29 cellular contexts compared by ENCODE assay signal in genomic region chr6:112225691-112226090, GRCh38. TPM values are rescaled to one million over a fixed set of nuclear protein-coding genes. Genes with fewer than 3 reads are reported as not detected.
DNase-seq lines count a peak whose midpoint lies in the region; ATAC-seq and TF ChIP-seq lines count a peak whose summit lies in the region.
"Had no signal": no experiment of that assay in that cellular context is flagged by ENCODE, and none has a peak within 500 bp of the region (broad histone marks: within the 10 kb centered on the region; RNA-seq: fewer than 3 reads in every experiment).

No MANE protein-coding gene starts in this region.

- peak; percentile 90 for DNase-seq in AG10803 (ENCODE audit: low read depth)
- DNase-seq in IMR-90: peak; percentile 35
- peak in 1 of 2 donors; percentile 53 for DNase-seq in fibroblast of lung (ENCODE audit: low read depth in 2 of 2)
- DNase-seq in osteoblast (ENCODE audit: insufficient read length, low spot score, missing footprints): no peak
- DNase-seq in activated T-helper 2 cell treated with anti-CD3 and anti-CD28 coated beads, Interferon-gamma antibody, Interleukin-2, Interleukin-4, amounts not matched to agents 10 μg/mL and 5 μg/mL and 100 μg/mL, durations not matched to agents 14 hours and 24 hours and 36 hours (ENCODE audit: low spot score): no peak
- no peak for DNase-seq in activated T-cell treated with anti-CD3 and anti-CD28 coated beads, Interleukin-2, amount 50 U/mL, for 1 hour
- no peak for DNase-seq in DMS53 (lab: John Stamatoyannopoulos, UW)
- DNase-seq in activated T-cell treated with anti-CD3 and anti-CD28 coated beads, Interleukin-2, amount 50 U/mL, for 48 hours: no peak
- DNase-seq: activated CD4-positive, alpha-beta T cell treated with anti-CD3 and anti-CD28 coated beads, Interleukin-2, amount 50 U/mL, for 48 hours; activated gamma-delta T cell treated with Interleukin-2 at 50 U/mL for 16 hours; amniotic stem cell; caudate nucleus; CD8-positive, alpha-beta T cell; DMS79 treated with DMSO at 0.1 percent for 48 hours; effector CD4-positive, alpha-beta T cell; hippocampal formation; naive thymus-derived CD4-positive, alpha-beta T cell; NCI-H1048; NCI-H2081; NK-92 treated with Interleukin-12 subunit alpha and Interleukin-12 subunit beta, amount 100 ng/mL, for 24 hours; pancreas; Peyer's patch; right lobe of liver; stimulated activated CD4-positive, alpha-beta T cell treated with anti-CD3 and anti-CD28 coated beads, Interleukin-15, amount 100 ng/mL, for 24 hours had no signal

- no peak overlapping the region for H3K56ac ChIP-seq in IMR-90 (ENCODE audit: extremely low read depth, insufficient read depth, low read length)

- no CpG with 5 or more reads among the region's 1 CpG for WGBS in IMR-90 (ENCODE audit: extremely low coverage in 2 of 2, insufficient read length in 1 of 2), 2 experiments

- H3K27me3 ChIP-seq in IMR-90 (ENCODE audit: control insufficient read depth, insufficient read depth, low read length) (no peaks in the 10 kb centered on the region), fibroblast of lung (ENCODE audit: control insufficient read depth, insufficient read depth, low read length) (no peaks in the 10 kb centered on the region), osteoblast (ENCODE audit: insufficient read depth, low read length) (no peaks in the 10 kb centered on the region)
- H3K27me3 ChIP-seq: pancreas, Peyer's patch, right lobe of liver had no signal

- H3K27me3 Mint-ChIP-seq in activated T-helper 2 cell treated with anti-CD3 and anti-CD28 coated beads, Interferon-gamma antibody, Interleukin-2, Interleukin-4, amounts not matched to agents 10 μg/mL and 5 μg/mL and 100 μg/mL, durations not matched to agents 14 hours and 24 hours and 36 hours (ENCODE audit: low read depth): peaks cover 62% of the 10 kb centered on the region

- intact Hi-C loops in IMR-90 (cut with micrococcal nuclease): loop anchor here (1.0 kb wide), 1 partner anchor 8 kb away; no protein-coding TSS in a partner anchor
- intact Hi-C loops in activated T-helper 2 cell treated with anti-CD3 and anti-CD28 coated beads, Interferon-gamma antibody, Interleukin-2, Interleukin-4, amounts not matched to agents 10 μg/mL and 5 μg/mL and 100 μg/mL, durations not matched to agents 14 hours and 24 hours and 36 hours (cut with micrococcal nuclease): no loop called here

- H3K4me1 ChIP-seq in IMR-90 (ENCODE audit: control insufficient read depth, insufficient read depth, low read length): peaks cover 23% of the 10 kb centered on the region
- peaks cover 38% of the 10 kb centered on the region for H3K4me1 ChIP-seq in fibroblast of lung (ENCODE audit: control insufficient read depth, extremely low read depth, insufficient read depth, low read length)
- H3K4me1 ChIP-seq in osteoblast (ENCODE audit: insufficient read depth, low read length): peaks cover 73% of the 10 kb centered on the region
- H3K4me1 ChIP-seq: pancreas had no signal

- TF ChIP-seq CTCF in AG10803 (conservative IDR thresholded peaks at IDR 0.05; ENCODE audit: low read length): no peak
- no peak for TF ChIP-seq CTCF in IMR-90 (conservative IDR thresholded peaks at IDR 0.05; ENCODE audit: low read depth, low read length)
- TF ChIP-seq CTCF in fibroblast of lung (conservative IDR thresholded peaks at IDR 0.05 in 1 of 2, IDR thresholded peaks at IDR 0.05 in 1 of 2; ENCODE audit: low read depth in 1 of 2, low read length in 2 of 2): no peak
- no peak for TF ChIP-seq CTCF in osteoblast (IDR thresholded peaks at IDR 0.05; ENCODE audit: extremely low read depth, low read depth, low read length)

- POLR2A ChIA-PET in IMR-90 (lab: Charles Lee; ENCODE audit: unreplicated experiment): no interaction called here

- H3K9ac ChIP-seq in IMR-90 (ENCODE audit: low read depth, low read length): no peak overlapping the region
- H3K9ac ChIP-seq in fibroblast of lung (ENCODE audit: insufficient read depth, low read length): no peak overlapping the region
- H3K9ac ChIP-seq: KMS-11 had no signal

- no peak for TF ChIP-seq POLR2A in IMR-90 (IDR thresholded peaks at IDR 0.05; ENCODE audit: low read depth, low read length)

- H2BK120ac ChIP-seq in IMR-90 (ENCODE audit: low read depth, low read length): peak overlapping the region; percentile 13; the same call in 1 of the 2 replicates

- H3K79me2 ChIP-seq in fibroblast of lung (ENCODE audit: control insufficient read depth, insufficient read depth, low read length) (peaks cover 46% of the 10 kb centered on the region), osteoblast (ENCODE audit: insufficient read depth, low read length) (peaks cover 56% of the 10 kb centered on the region)

- H4K91ac ChIP-seq in IMR-90 (ENCODE audit: insufficient read depth, low read depth, low read length): peak overlapping the region; percentile 26; the same call in 1 of the 2 replicates

- H3K27ac ChIP-seq in IMR-90 (ENCODE audit: insufficient read depth, low read length) (peak overlapping the region; percentile 74; the same call in 1 of the 2 replicates), fibroblast of lung (ENCODE audit: insufficient read depth, low read length) (peak overlapping the region; percentile 57), osteoblast (ENCODE audit: low read depth, low read length) (peak overlapping the region; percentile 93)
- H3K27ac ChIP-seq: KMS-11, pancreas, right lobe of liver had no signal

- dilution Hi-C loops in IMR-90 (cut with HindIII; ENCODE audit: low sequenced_read_pairs, unreplicated experiment): no loop called here

- H3K9me3 ChIP-seq in IMR-90 (ENCODE audit: control insufficient read depth, insufficient read depth, low read length): no peaks in the 10 kb centered on the region
- H3K9me3 ChIP-seq in fibroblast of lung (ENCODE audit: control insufficient read depth, insufficient read depth, low read depth, low read length): no peaks in the 10 kb centered on the region
- H3K9me3 ChIP-seq in osteoblast (ENCODE audit: low read depth, low read length): no peaks in the 10 kb centered on the region
- H3K9me3 ChIP-seq: HAP-1, pancreas, Peyer's patch, right lobe of liver had no signal

- peak overlapping the region; percentile 35; the same call in 1 of the 3 replicates for H2BK15ac ChIP-seq in IMR-90 (ENCODE audit: low read depth, low read length)

- BruUV-seq in IMR-90 (replicated peaks; lab: Mats Ljungman, UMichigan): no TSS peak

- H4K5ac ChIP-seq in IMR-90 (ENCODE audit: low read depth, low read length): peak overlapping the region; percentile 25

- peak overlapping the region; percentile 44; the same call in 1 of the 2 replicates for H3K4ac ChIP-seq in IMR-90 (ENCODE audit: low read depth, low read length)

- peak overlapping the region; percentile 32 to 63 for H4K8ac ChIP-seq in IMR-90 (ENCODE audit: low read depth in 2 of 2, low read length in 2 of 2)

- H2AK5ac ChIP-seq in IMR-90 (ENCODE audit: low read depth, low read length): 0 out of 2 replicates have a peak overlapping the region, but pooled peaks have one; percentile 9

- H3K27ac Mint-ChIP-seq in activated T-helper 2 cell treated with anti-CD3 and anti-CD28 coated beads, Interferon-gamma antibody, Interleukin-2, Interleukin-4, amounts not matched to agents 10 μg/mL and 5 μg/mL and 100 μg/mL, durations not matched to agents 14 hours and 24 hours and 36 hours: no peak overlapping the region
- H3K27ac Mint-ChIP-seq: CD8-positive, alpha-beta T cell; naive thymus-derived CD4-positive, alpha-beta T cell had no signal

- CTCF ChIA-PET in IMR-90 (lab: Yijun Ruan, JAX): no interaction called here

- peak overlapping the region; percentile 29; the same call in 1 of the 2 replicates for H2BK20ac ChIP-seq in IMR-90 (ENCODE audit: low read depth, low read length)

- 0 out of 2 replicates have a peak overlapping the region, but pooled peaks have one; percentile 10 for H3K14ac ChIP-seq in IMR-90 (replicated peaks; ENCODE audit: low read depth, low read length)

- peaks cover 7% of the 10 kb centered on the region for H3K9me1 ChIP-seq in IMR-90 (ENCODE audit: insufficient read depth, low read length)

- no peak overlapping the region for H2AK9ac ChIP-seq in IMR-90 (replicated peaks; ENCODE audit: low read depth, low read length, poor library complexity)

- no peaks in the 10 kb centered on the region for H3K36me3 Mint-ChIP-seq in activated T-helper 2 cell treated with anti-CD3 and anti-CD28 coated beads, Interferon-gamma antibody, Interleukin-2, Interleukin-4, amounts not matched to agents 10 μg/mL and 5 μg/mL and 100 μg/mL, durations not matched to agents 14 hours and 24 hours and 36 hours (ENCODE audit: low read depth)
- H3K36me3 Mint-ChIP-seq: CD8-positive, alpha-beta T cell had no signal

- peak overlapping the region; percentile 45 for H3K18ac ChIP-seq in IMR-90 (ENCODE audit: low read depth, low read length)

- no peak overlapping the region for H2AFZ ChIP-seq in IMR-90 (replicated peaks; ENCODE audit: low read length, poor library complexity)
- H2AFZ ChIP-seq in fibroblast of lung (ENCODE audit: low read length): no peak overlapping the region
- no peak overlapping the region for H2AFZ ChIP-seq in osteoblast (ENCODE audit: low read length)

- no peak overlapping the region for H3K4me3 Mint-ChIP-seq in activated T-helper 2 cell treated with anti-CD3 and anti-CD28 coated beads, Interferon-gamma antibody, Interleukin-2, Interleukin-4, amounts not matched to agents 10 μg/mL and 5 μg/mL and 100 μg/mL, durations not matched to agents 14 hours and 24 hours and 36 hours (ENCODE audit: low read depth)
- H3K4me3 Mint-ChIP-seq: CD8-positive, alpha-beta T cell; naive thymus-derived CD4-positive, alpha-beta T cell had no signal

- no peak overlapping the region for H3K4me3 ChIP-seq in AG10803 (ENCODE audit: low read length)
- no peak overlapping the region for H3K4me3 ChIP-seq in IMR-90 (ENCODE audit: insufficient read depth, low read depth, low read length)
- no peak overlapping the region for H3K4me3 ChIP-seq in fibroblast of lung (replicated peaks in 1 of 4; ENCODE audit: control extremely low read depth in 1 of 4, insufficient read depth in 1 of 4, low read depth in 3 of 4, low read length in 4 of 4)
- no peak overlapping the region for H3K4me3 ChIP-seq in osteoblast (ENCODE audit: insufficient read depth, low read length)
- H3K4me3 ChIP-seq: HAP-1, pancreas, Peyer's patch, right lobe of liver had no signal

- no peak overlapping the region; the same call in 1 of the 2 replicates for H3K23ac ChIP-seq in IMR-90 (ENCODE audit: low read depth, low read length)

- H4K20me1 ChIP-seq in IMR-90 (ENCODE audit: insufficient read depth, low read length): no peaks in the 10 kb centered on the region
- no peaks in the 10 kb centered on the region for H4K20me1 ChIP-seq in fibroblast of lung (ENCODE audit: control insufficient read depth, extremely low read depth, insufficient read depth, low read length)
- H4K20me1 ChIP-seq in osteoblast (ENCODE audit: insufficient read depth, low read length): no peaks in the 10 kb centered on the region

- no peak for TF ChIP-seq RAD21 in IMR-90 (IDR thresholded peaks at IDR 0.05; ENCODE audit: low read length)

- no peak for ATAC-seq in IMR-90 (ENCODE audit: low read depth)
- ATAC-seq: CD8-positive, alpha-beta T cell; esophagus mucosa; naive thymus-derived CD4-positive, alpha-beta T cell; pancreas; right lobe of liver had no signal

- H3K4me2 ChIP-seq in IMR-90 (ENCODE audit: low read depth, low read length) (no peak overlapping the region; the same call in 1 of the 2 replicates), fibroblast of lung (ENCODE audit: extremely low read depth, insufficient read depth, low read length) (no peak overlapping the region), osteoblast (ENCODE audit: insufficient read depth, low read length) (no peak overlapping the region)
- H3K4me2 ChIP-seq: KMS-11 had no signal

- peaks cover 3 to 7% of the 10 kb centered on the region in 2 experiments; a peak in 2 of 4 replicates for H3K79me1 ChIP-seq in IMR-90 (ENCODE audit: low read depth in 1 of 2, low read length in 2 of 2)

- peak overlapping the region; percentile 52 for H2BK5ac ChIP-seq in IMR-90 (ENCODE audit: low read depth, low read length, poor library complexity, severe bottlenecking)

- H3K36me3 ChIP-seq in IMR-90 (ENCODE audit: control insufficient read depth, insufficient read depth, low read length): peaks cover 6% of the 10 kb centered on the region; the same call in 1 of the 2 replicates
- H3K36me3 ChIP-seq in fibroblast of lung (ENCODE audit: control insufficient read depth, insufficient read depth, low read length): no peaks in the 10 kb centered on the region
- H3K36me3 ChIP-seq in osteoblast (ENCODE audit: insufficient read depth, low read length): peaks cover 19% of the 10 kb centered on the region
- H3K36me3 ChIP-seq: HAP-1, pancreas, Peyer's patch, right lobe of liver had no signal

- H3K9me3 Mint-ChIP-seq in activated T-helper 2 cell treated with anti-CD3 and anti-CD28 coated beads, Interferon-gamma antibody, Interleukin-2, Interleukin-4, amounts not matched to agents 10 μg/mL and 5 μg/mL and 100 μg/mL, durations not matched to agents 14 hours and 24 hours and 36 hours: no peaks in the 10 kb centered on the region
- H3K9me3 Mint-ChIP-seq: CD8-positive, alpha-beta T cell; naive thymus-derived CD4-positive, alpha-beta T cell had no signal

- no peaks in the 10 kb centered on the region for H3K4me1 Mint-ChIP-seq in activated T-helper 2 cell treated with anti-CD3 and anti-CD28 coated beads, Interferon-gamma antibody, Interleukin-2, Interleukin-4, amounts not matched to agents 10 μg/mL and 5 μg/mL and 100 μg/mL, durations not matched to agents 14 hours and 24 hours and 36 hours (ENCODE audit: low read depth)

- in situ Hi-C loops in IMR-90 (cut with MboI; ENCODE audit: low sequenced_read_pairs): no loop called here

RNA-seq across cellular contexts. Expression of gene LAMA4, which starts 28.7 kb away (rescaled TPM):
- total RNA-seq in IMR-90 (2012; rRNA removed): 29.7 and 35.8 TPM in 2 replicates
- 28.9 and 33.9 TPM in 2 replicates for polyA plus RNA-seq in IMR-90 (2012; rRNA removed)
- 51.0 and 61.1 TPM in 2 replicates for polyA plus RNA-seq in IMR-90 (2012; cell fraction: cytosol; rRNA removed)
- 36.2 and 63.2 TPM in 2 replicates for polyA plus RNA-seq in IMR-90 (2012; cell fraction: nucleus; rRNA removed; ENCODE audit: low replicate concordance)
- total RNA-seq in fibroblast of lung: 494 and 636 TPM in 2 replicates
- polyA plus RNA-seq in fibroblast of lung: 183 and 662 TPM in 2 replicates
- polyA plus RNA-seq in fibroblast of lung (2012): 153 and 500 TPM in 2 replicates
- 336 and 720 TPM in 2 replicates for polyA minus RNA-seq in fibroblast of lung (ENCODE audit: low replicate concordance)
- 260 and 456 TPM in 2 replicates for total RNA-seq in osteoblast
- total RNA-seq in activated T-helper 2 cell treated with anti-CD3 and anti-CD28 coated beads, Interferon-gamma antibody, Interleukin-2, Interleukin-4, amounts not matched to agents 10 μg/mL and 5 μg/mL and 100 μg/mL, durations not matched to agents 14 hours and 24 hours and 36 hours: not detected in 2 replicates
- total RNA-seq: CD8-positive, alpha-beta T cell; naive thymus-derived CD4-positive, alpha-beta T cell; NCI-H460; T-helper 2 cell treated with Interferon-gamma antibody and Interleukin-4, amounts not matched to agents 100 ng/mL and 5 ng/mL, for 36 hours had no signal
- polyA plus RNA-seq: naive thymus-derived CD4-positive, alpha-beta T cell had no signal

Comparison
In these comparisons a context has a peak if more than half of its experiments do, and no peak if none do; other contexts are left out.
1. DNase-seq: peak in AG10803 (single experiment) and IMR-90 (single experiment); none in osteoblast (single experiment), activated T-helper 2 cell treated with anti-CD3 and anti-CD28 coated beads, Interferon-gamma antibody, Interleukin-2, Interleukin-4, amounts not matched to agents 10 μg/mL and 5 μg/mL and 100 μg/mL, durations not matched to agents 14 hours and 24 hours and 36 hours (single experiment), activated T-cell treated with anti-CD3 and anti-CD28 coated beads, Interleukin-2, amount 50 U/mL, for 1 hour (single experiment), DMS53 (single experiment) and activated T-cell treated with anti-CD3 and anti-CD28 coated beads, Interleukin-2, amount 50 U/mL, for 48 hours (0 of 2).
2. RNA of gene LAMA4, which starts 28.7 kb away (total RNA-seq): 494 to 636 TPM in fibroblast of lung, 260 to 456 TPM in osteoblast and 29.7 to 35.8 TPM in IMR-90; not detected in activated T-helper 2 cell treated with anti-CD3 and anti-CD28 coated beads, Interferon-gamma antibody, Interleukin-2, Interleukin-4, amounts not matched to agents 10 μg/mL and 5 μg/mL and 100 μg/mL, durations not matched to agents 14 hours and 24 hours and 36 hours; every median in the first group is over 10 times any median in the second.
3. Peak in every context shown above with its lines, with median percentiles within 50 percentile points of each other: H3K27ac ChIP-seq.